ENCODE assay signal across 1 cellular context in the genomic region with DNA sequence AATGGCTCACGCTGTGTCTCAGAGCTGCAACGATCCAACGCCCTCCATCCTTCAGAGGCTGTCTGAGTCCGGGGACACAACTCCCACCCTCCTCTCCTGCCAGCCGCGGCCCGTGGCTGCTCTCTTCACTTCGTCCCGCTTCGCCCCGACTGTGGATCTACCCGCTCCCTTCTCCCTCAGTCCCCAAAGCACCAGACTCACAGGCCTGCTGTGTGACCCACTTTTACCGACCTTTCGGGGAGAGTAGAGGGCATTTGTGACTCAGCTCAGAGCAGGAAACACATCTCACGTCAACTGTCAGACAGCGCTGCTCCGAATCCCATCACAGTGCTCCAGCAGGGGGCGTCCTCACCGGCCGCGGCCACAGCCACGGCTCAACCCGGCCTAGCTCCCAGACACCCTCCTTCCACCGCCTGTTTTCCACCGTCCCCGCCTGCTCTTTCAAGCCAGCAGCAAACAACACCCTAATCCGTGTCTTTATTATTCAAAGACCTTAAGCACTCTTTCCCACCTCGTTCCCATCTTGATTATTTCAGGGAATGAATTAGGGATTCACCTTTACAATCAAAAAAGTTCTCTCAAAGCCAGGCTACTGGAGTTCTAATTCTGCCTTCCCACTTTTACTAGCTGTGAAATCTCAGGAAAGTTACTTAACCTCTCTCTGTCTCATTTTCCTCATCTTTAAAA.
TF ChIP-seq lines count a peak whose summit lies in the region.

No MANE protein-coding gene starts in this region.

TF ChIP-seq in K562, 482 proteins besides CTCF, POLR2A, EP300 and RAD21 (continued from another document and continues in another):
- peak; percentile 60 for TF ChIP-seq SMC3 (conservative IDR thresholded peaks at IDR 0.05; ENCODE audit: insufficient read depth, low read depth, low read length)
- 0 out of 4 replicates have a peak, but pooled peaks of 1 of the 2 experiments have one; percentile 36 for TF ChIP-seq KDM4B (IDR thresholded peaks at IDR 0.05; ENCODE audit: borderline replicate concordance in 2 of 2, low read depth in 1 of 2)
- peak; percentile 72 for TF ChIP-seq CXXC5 (CRISPR knock-in tag; IDR thresholded peaks at IDR 0.05)
- TF ChIP-seq ESRRA (IDR thresholded peaks at IDR 0.05; ENCODE audit: borderline replicate concordance, low read depth) = peak; percentile 96
- TF ChIP-seq GATAD2B (IDR thresholded peaks at IDR 0.05; ENCODE audit: borderline replicate concordance) = no peak
- TF ChIP-seq ERF (CRISPR knock-in tag; IDR thresholded peaks at IDR 0.05) = no peak
- no peak for TF ChIP-seq PTRF (tag; IDR thresholded peaks at IDR 0.05)
- TF ChIP-seq, protein P1, sequence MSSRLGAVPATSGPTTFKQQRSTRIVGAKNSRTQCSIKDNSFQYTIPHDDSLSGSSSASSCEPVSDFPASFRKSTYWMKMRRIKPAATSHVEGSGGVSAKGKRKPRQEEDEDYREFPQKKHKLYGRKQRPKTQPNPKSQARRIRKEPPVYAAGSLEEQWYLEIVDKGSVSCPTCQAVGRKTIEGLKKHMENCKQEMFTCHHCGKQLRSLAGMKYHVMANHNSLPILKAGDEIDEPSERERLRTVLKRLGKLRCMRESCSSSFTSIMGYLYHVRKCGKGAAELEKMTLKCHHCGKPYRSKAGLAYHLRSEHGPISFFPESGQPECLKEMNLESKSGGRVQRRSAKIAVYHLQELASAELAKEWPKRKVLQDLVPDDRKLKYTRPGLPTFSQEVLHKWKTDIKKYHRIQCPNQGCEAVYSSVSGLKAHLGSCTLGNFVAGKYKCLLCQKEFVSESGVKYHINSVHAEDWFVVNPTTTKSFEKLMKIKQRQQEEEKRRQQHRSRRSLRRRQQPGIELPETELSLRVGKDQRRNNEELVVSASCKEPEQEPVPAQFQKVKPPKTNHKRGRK (tag; IDR thresholded peaks at IDR 0.05) = no peak
- TF ChIP-seq PTBP1 (IDR thresholded peaks at IDR 0.05; ENCODE audit: low read depth, low read length) = no peak
- TF ChIP-seq NR2C2 (CRISPR knock-in tag; IDR thresholded peaks at IDR 0.05) = no peak
- peak; percentile 47 for TF ChIP-seq NR2C2 (tag; IDR thresholded peaks at IDR 0.05)
- TF ChIP-seq SETDB1 (IDR thresholded peaks at IDR 0.05; ENCODE audit: low read length) = no peak
- TF ChIP-seq YY1 (IDR thresholded peaks at IDR 0.05; ENCODE audit: borderline replicate concordance in 1 of 3, control insufficient read depth in 1 of 3, extremely low read depth in 1 of 3, insufficient read depth in 3 of 3, insufficient read length in 1 of 3, insufficient replicate concordance in 2 of 3, low read depth in 1 of 3, low read length in 2 of 3) = peak in 2 of 3 experiments; percentile 31 to 68
- TF ChIP-seq TBL1XR1 (IDR thresholded peaks at IDR 0.05; ENCODE audit: low read length in 2 of 2) = 0 out of 4 replicates have a peak, but pooled peaks of 1 of the 2 experiments have one; percentile 24
- TF ChIP-seq BCL6 (CRISPR knock-in tag; IDR thresholded peaks at IDR 0.05) = no peak
- no peak for TF ChIP-seq ZFPM2 (CRISPR knock-in tag; IDR thresholded peaks at IDR 0.05)
- no peak; the same call in 1 of the 2 replicates for TF ChIP-seq ZBTB17 (CRISPR knock-in tag; IDR thresholded peaks at IDR 0.05)
- TF ChIP-seq ZNF766 (CRISPR knock-in tag; conservative IDR thresholded peaks at IDR 0.05) = 0 out of 2 replicates have a peak, but pooled peaks have one; percentile 37
- TF ChIP-seq, protein P2, sequence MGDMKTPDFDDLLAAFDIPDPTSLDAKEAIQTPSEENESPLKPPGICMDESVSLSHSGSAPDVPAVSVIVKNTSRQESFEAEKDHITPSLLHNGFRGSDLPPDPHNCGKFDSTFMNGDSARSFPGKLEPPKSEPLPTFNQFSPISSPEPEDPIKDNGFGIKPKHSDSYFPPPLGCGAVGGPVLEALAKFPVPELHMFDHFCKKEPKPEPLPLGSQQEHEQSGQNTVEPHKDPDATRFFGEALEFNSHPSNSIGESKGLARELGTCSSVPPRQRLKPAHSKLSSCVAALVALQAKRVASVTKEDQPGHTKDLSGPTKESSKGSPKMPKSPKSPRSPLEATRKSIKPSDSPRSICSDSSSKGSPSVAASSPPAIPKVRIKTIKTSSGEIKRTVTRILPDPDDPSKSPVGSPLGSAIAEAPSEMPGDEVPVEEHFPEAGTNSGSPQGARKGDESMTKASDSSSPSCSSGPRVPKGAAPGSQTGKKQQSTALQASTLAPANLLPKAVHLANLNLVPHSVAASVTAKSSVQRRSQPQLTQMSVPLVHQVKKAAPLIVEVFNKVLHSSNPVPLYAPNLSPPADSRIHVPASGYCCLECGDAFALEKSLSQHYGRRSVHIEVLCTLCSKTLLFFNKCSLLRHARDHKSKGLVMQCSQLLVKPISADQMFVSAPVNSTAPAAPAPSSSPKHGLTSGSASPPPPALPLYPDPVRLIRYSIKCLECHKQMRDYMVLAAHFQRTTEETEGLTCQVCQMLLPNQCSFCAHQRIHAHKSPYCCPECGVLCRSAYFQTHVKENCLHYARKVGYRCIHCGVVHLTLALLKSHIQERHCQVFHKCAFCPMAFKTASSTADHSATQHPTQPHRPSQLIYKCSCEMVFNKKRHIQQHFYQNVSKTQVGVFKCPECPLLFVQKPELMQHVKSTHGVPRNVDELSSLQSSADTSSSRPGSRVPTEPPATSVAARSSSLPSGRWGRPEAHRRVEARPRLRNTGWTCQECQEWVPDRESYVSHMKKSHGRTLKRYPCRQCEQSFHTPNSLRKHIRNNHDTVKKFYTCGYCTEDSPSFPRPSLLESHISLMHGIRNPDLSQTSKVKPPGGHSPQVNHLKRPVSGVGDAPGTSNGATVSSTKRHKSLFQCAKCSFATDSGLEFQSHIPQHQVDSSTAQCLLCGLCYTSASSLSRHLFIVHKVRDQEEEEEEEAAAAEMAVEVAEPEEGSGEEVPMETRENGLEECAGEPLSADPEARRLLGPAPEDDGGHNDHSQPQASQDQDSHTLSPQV (IDR thresholded peaks at IDR 0.05) = peak; percentile 67
- peak; percentile 58; the same call in 1 of the 2 replicates for TF ChIP-seq MTA3 (IDR thresholded peaks at IDR 0.05; ENCODE audit: borderline replicate concordance)
- TF ChIP-seq NFIC (IDR thresholded peaks at IDR 0.05) = no peak
- TF ChIP-seq STAT5A (IDR thresholded peaks at IDR 0.05; ENCODE audit: borderline replicate concordance, low read length) = no peak
- peak; percentile 73; the same call in 1 of the 2 replicates for TF ChIP-seq DPF2 (IDR thresholded peaks at IDR 0.05)
- TF ChIP-seq TAL1 (IDR thresholded peaks at IDR 0.05) = no peak
- TF ChIP-seq ZFP36 (IDR thresholded peaks at IDR 0.05; ENCODE audit: low read depth, low read length, partially characterized antibody) = peak; percentile 26
- TF ChIP-seq TAF7 (tag; IDR thresholded peaks at IDR 0.05) = no peak
- peak; percentile 53 for TF ChIP-seq ETV1 (tag; conservative IDR thresholded peaks at IDR 0.05; ENCODE audit: low read depth)
- TF ChIP-seq NCOA1 (IDR thresholded peaks at IDR 0.05; ENCODE audit: low read depth) = peak; percentile 55
- TF ChIP-seq STAT5B (CRISPR knock-in tag; IDR thresholded peaks at IDR 0.05) = no peak
- TF ChIP-seq ZNF583 (CRISPR knock-in tag; IDR thresholded peaks at IDR 0.05) = no peak
- TF ChIP-seq PML (IDR thresholded peaks at IDR 0.05; ENCODE audit: low read length) = no peak
- no peak for TF ChIP-seq POLR2B (IDR thresholded peaks at IDR 0.05; ENCODE audit: low read depth, partially characterized antibody)
- TF ChIP-seq SUPT5H (IDR thresholded peaks at IDR 0.05) = no peak
- no peak for TF ChIP-seq HINFP (tag; conservative IDR thresholded peaks at IDR 0.05; ENCODE audit: low read depth)
- TF ChIP-seq, protein P3, sequence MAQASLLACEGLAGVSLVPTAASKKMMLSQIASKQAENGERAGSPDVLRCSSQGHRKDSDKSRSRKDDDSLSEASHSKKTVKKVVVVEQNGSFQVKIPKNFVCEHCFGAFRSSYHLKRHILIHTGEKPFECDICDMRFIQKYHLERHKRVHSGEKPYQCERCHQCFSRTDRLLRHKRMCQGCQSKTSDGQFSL (CRISPR knock-in tag; IDR thresholded peaks at IDR 0.05) = 0 out of 2 replicates have a peak, but pooled peaks have one; percentile 38
- TF ChIP-seq, protein P3 (tag; IDR thresholded peaks at IDR 0.05) = no peak
- 0 out of 2 replicates have a peak, but pooled peaks have one; percentile 24 for TF ChIP-seq CBX5 (IDR thresholded peaks at IDR 0.05; ENCODE audit: borderline replicate concordance, low read depth)
- no peak for TF ChIP-seq SMARCC2 (IDR thresholded peaks at IDR 0.05; ENCODE audit: low read depth)
- peak; percentile 82 for TF ChIP-seq JUND (IDR thresholded peaks at IDR 0.05; ENCODE audit: borderline replicate concordance, low read depth, low read length)
- peak; percentile 74; the same call in 2 of the 3 replicates for TF ChIP-seq JUND (tag; IDR thresholded peaks at IDR 0.05; ENCODE audit: borderline replicate concordance, low read depth, low read length)
- TF ChIP-seq HOMEZ (CRISPR knock-in tag; IDR thresholded peaks at IDR 0.05) = no peak
- TF ChIP-seq RBFOX2 (IDR thresholded peaks at IDR 0.05; ENCODE audit: low read depth, low read length) = peak; percentile 61
- no peak for TF ChIP-seq ZNF224 (CRISPR knock-in tag; IDR thresholded peaks at IDR 0.05)
- TF ChIP-seq ZNF282 (CRISPR knock-in tag; IDR thresholded peaks at IDR 0.05) = no peak
- no peak for TF ChIP-seq NR2C1 (IDR thresholded peaks at IDR 0.05)
- 0 out of 2 replicates have a peak, but pooled peaks have one; percentile 22 for TF ChIP-seq NR2C1 (tag; IDR thresholded peaks at IDR 0.05)
- no peak for TF ChIP-seq ZBTB8A (IDR thresholded peaks at IDR 0.05; ENCODE audit: partially characterized antibody)
- TF ChIP-seq ASH1L (IDR thresholded peaks at IDR 0.05; ENCODE audit: borderline replicate concordance, low read depth, partially characterized antibody) = no peak
- no peak for TF ChIP-seq ZNF212 (CRISPR knock-in tag; IDR thresholded peaks at IDR 0.05)
- no peak for TF ChIP-seq HDAC3 (IDR thresholded peaks at IDR 0.05; ENCODE audit: borderline replicate concordance, partially characterized antibody)
- 0 out of 2 replicates have a peak, but pooled peaks have one; percentile 40 for TF ChIP-seq KLF16 (IDR thresholded peaks at IDR 0.05)
- no peak for TF ChIP-seq FOXJ3 (CRISPR knock-in tag; IDR thresholded peaks at IDR 0.05)
- TF ChIP-seq ZNF395 (CRISPR knock-in tag; IDR thresholded peaks at IDR 0.05) = no peak; the same call in 1 of the 2 replicates
- TF ChIP-seq, protein P4, sequence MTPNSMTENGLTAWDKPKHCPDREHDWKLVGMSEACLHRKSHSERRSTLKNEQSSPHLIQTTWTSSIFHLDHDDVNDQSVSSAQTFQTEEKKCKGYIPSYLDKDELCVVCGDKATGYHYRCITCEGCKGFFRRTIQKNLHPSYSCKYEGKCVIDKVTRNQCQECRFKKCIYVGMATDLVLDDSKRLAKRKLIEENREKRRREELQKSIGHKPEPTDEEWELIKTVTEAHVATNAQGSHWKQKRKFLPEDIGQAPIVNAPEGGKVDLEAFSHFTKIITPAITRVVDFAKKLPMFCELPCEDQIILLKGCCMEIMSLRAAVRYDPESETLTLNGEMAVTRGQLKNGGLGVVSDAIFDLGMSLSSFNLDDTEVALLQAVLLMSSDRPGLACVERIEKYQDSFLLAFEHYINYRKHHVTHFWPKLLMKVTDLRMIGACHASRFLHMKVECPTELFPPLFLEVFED (CRISPR knock-in tag; conservative IDR thresholded peaks at IDR 0.05) = no peak
- peak; percentile 76; the same call in 1 of the 2 replicates for TF ChIP-seq SMAD4 (CRISPR knock-in tag; conservative IDR thresholded peaks at IDR 0.05)
- TF ChIP-seq FOXA1 (IDR thresholded peaks at IDR 0.05; ENCODE audit: borderline replicate concordance) = no peak
- no peak for TF ChIP-seq ZNF584 (CRISPR knock-in tag; IDR thresholded peaks at IDR 0.05; ENCODE audit: low read depth)
- TF ChIP-seq BRD4 (IDR thresholded peaks at IDR 0.05) = no peak
- TF ChIP-seq, protein P5, sequence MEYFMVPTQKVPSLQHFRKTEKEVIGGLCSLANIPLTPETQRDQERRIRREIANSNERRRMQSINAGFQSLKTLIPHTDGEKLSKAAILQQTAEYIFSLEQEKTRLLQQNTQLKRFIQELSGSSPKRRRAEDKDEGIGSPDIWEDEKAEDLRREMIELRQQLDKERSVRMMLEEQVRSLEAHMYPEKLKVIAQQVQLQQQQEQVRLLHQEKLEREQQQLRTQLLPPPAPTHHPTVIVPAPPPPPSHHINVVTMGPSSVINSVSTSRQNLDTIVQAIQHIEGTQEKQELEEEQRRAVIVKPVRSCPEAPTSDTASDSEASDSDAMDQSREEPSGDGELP (CRISPR knock-in tag; IDR thresholded peaks at IDR 0.05; ENCODE audit: borderline replicate concordance) = peak; percentile 66; the same call in 1 of the 2 replicates
